1 cellular context compared by ENCODE assay signal in genomic region chr5:169628891-169629290, GRCh38.
TF ChIP-seq lines count a peak whose summit lies in the region.

No MANE protein-coding gene starts in this region.

TF ChIP-seq in HepG2, 621 proteins besides CTCF, POLR2A, EP300 and RAD21:
- no peak for TF ChIP-seq ZBTB8A (CRISPR knock-in tag; IDR thresholded peaks at IDR 0.05; ENCODE audit: borderline replicate concordance, low read depth)
- no peak for TF ChIP-seq ZNF12 (CRISPR knock-in tag; IDR thresholded peaks at IDR 0.05)
- no peak for TF ChIP-seq FOXA3 (CRISPR knock-in tag; IDR thresholded peaks at IDR 0.05)
- TF ChIP-seq SP140L (CRISPR knock-in tag; IDR thresholded peaks at IDR 0.05; ENCODE audit: borderline replicate concordance): no peak
- no peak for TF ChIP-seq BCL6 (CRISPR knock-in tag; IDR thresholded peaks at IDR 0.05)
- TF ChIP-seq TSC22D2 (CRISPR knock-in tag; IDR thresholded peaks at IDR 0.05; ENCODE audit: borderline replicate concordance): no peak
- no peak for TF ChIP-seq ZFY (CRISPR knock-in tag; IDR thresholded peaks at IDR 0.05)
- no peak for TF ChIP-seq RBAK (CRISPR knock-in tag; IDR thresholded peaks at IDR 0.05)
- TF ChIP-seq TP53 (CRISPR knock-in tag; conservative IDR thresholded peaks at IDR 0.05): no peak
- no peak for TF ChIP-seq HDAC1 (CRISPR knock-in tag; IDR thresholded peaks at IDR 0.05)
